In the genomic region with DNA sequence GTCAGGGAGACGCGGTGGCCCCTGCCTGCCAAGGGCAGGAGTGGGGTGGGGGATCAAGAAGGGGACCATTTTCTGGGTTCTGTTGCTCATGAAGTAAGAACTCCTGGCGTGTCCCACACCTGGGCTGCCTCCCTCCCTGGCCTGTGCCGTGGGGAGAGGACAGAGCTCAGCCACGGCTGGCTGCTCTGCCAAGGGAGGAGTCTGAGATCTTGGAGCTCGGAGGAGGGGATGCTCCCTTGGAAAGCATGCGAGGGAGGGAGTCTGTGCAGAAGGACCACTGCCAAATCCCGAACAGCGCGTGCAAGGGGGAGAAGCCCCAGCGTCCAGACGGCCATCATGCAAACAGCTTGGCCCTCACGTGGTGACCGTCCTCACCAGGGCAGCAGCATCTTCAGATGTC, we compare ENCODE assay signal across 25 cellular contexts.
"Had no signal": no experiment of that assay in that cellular context is flagged by ENCODE, and none has a peak within 500 bp of the region (broad histone marks: within the 10 kb centered on the region; RNA-seq: fewer than 3 reads in every experiment).

No MANE protein-coding gene starts in this region.

- H3K9me3 Mint-ChIP-seq: effector memory CD8-positive, alpha-beta T cell; immature natural killer cell; memory B cell; natural killer cell; neural crest cell had no signal

- H3K4me3 Mint-ChIP-seq: effector memory CD8-positive, alpha-beta T cell; immature natural killer cell; memory B cell; natural killer cell; neural crest cell; stimulated activated memory B cell treated with anti-CD40 and anti-IgM and Interleukin-4, amounts not matched to agents 10 μg/mL and 1 μg/mL and 100 μg/mL, for 72 hours had no signal

- H3K4me1 ChIP-seq: psoas muscle, tibial nerve, upper lobe of left lung had no signal

- H3K27ac ChIP-seq: esophagus squamous epithelium, psoas muscle, skin epidermis, thoracic aorta, tibial nerve, upper lobe of left lung had no signal

- H3K4me3 ChIP-seq: esophagus squamous epithelium, lung, psoas muscle, skin epidermis, spleen, thoracic aorta, tibial nerve, upper lobe of left lung had no signal

- DNase-seq: cortex of kidney; effector memory CD8-positive, alpha-beta T cell; erythroblast; esophagus squamous epithelium; hypothalamus; immature natural killer cell; islet precursor cell; natural killer cell; right cardiac atrium; spleen; stimulated activated CD4-positive, alpha-beta T cell treated with anti-CD3 and anti-CD28 coated beads, Interleukin-4, amount 100 ng/mL, for 4 hours; stimulated activated naive CD8-positive, alpha-beta T cell treated with anti-CD3 and anti-CD28 coated beads, Interleukin-15, Interleukin-2, amounts not matched to agents 100 U/mL and 50 U/mL, for 24 hours; substantia nigra; upper lobe of left lung had no signal

- FAIRE-seq: endometrium, frontal cortex, urothelium cell line had no signal

- H3K9me3 ChIP-seq: esophagus squamous epithelium, psoas muscle, thoracic aorta, upper lobe of left lung had no signal

- H3K36me3 Mint-ChIP-seq: immature natural killer cell; memory B cell; natural killer cell; stimulated activated memory B cell treated with anti-CD40 and anti-IgM and Interleukin-4, amounts not matched to agents 10 μg/mL and 1 μg/mL and 100 μg/mL, for 72 hours had no signal

- H3K27ac Mint-ChIP-seq: effector memory CD8-positive, alpha-beta T cell; immature natural killer cell; memory B cell; natural killer cell; stimulated activated memory B cell treated with anti-CD40 and anti-IgM and Interleukin-4, amounts not matched to agents 10 μg/mL and 1 μg/mL and 100 μg/mL, for 72 hours had no signal

- H3K36me3 ChIP-seq: esophagus squamous epithelium, spleen, thoracic aorta, tibial nerve, upper lobe of left lung had no signal

- H3K4me1 Mint-ChIP-seq: immature natural killer cell; memory B cell; natural killer cell; stimulated activated memory B cell treated with anti-CD40 and anti-IgM and Interleukin-4, amounts not matched to agents 10 μg/mL and 1 μg/mL and 100 μg/mL, for 72 hours had no signal

- ATAC-seq: effector memory CD8-positive, alpha-beta T cell; natural killer cell; right cardiac atrium; stimulated activated memory B cell treated with anti-CD40 and anti-IgM and Interleukin-4, amounts not matched to agents 10 μg/mL and 1 μg/mL and 100 μg/mL, for 72 hours; stimulated activated naive CD8-positive, alpha-beta T cell treated with anti-CD3 and anti-CD28 coated beads, Interleukin-15, Interleukin-2, amounts not matched to agents 100 U/mL and 50 U/mL, for 24 hours had no signal

- H3K27me3 ChIP-seq: tibial nerve, upper lobe of left lung had no signal
